In genomic region chr10:26479766-26480492, GRCh38 we compare ENCODE assay signal across 7 cellular contexts.
A peak's percentile ranks its signal among the peaks of the same experiment; 100 is the strongest.
DNase-seq lines count a peak whose midpoint lies in the region; ATAC-seq lines count a peak whose summit lies in the region.

No MANE protein-coding gene starts in this region.

- DNase-seq in GM19238 (ENCODE audit: insufficient read length, low spot score) (peak; percentile 19), DMS153 treated with DMSO at 0.1 percent for 48 hours (lab: John Stamatoyannopoulos, UW; ENCODE audit: unreplicated experiment) (no peak)
- peak; percentile 19 to 29 for DNase-seq in activated CD4-positive, alpha-beta T cell treated with anti-CD3 and anti-CD28 coated beads, Interleukin-2, amount 50 U/mL, for 48 hours
- DNase-seq in stimulated activated CD8-positive, alpha-beta memory T cell treated with anti-CD3 and anti-CD28 coated beads, Interleukin-4, amount 100 ng/mL, for 48 hours, result peak; percentile 36

- ATAC-seq in HG03097 (IDR thresholded peaks at IDR 0.05; ENCODE audit: low FRiP score, unreplicated experiment) (peak; percentile 45), HG02642 (IDR thresholded peaks at IDR 0.05; ENCODE audit: poor library complexity, unreplicated experiment) (no peak), GM21526 (IDR thresholded peaks at IDR 0.05; ENCODE audit: low FRiP score, unreplicated experiment) (no peak)
